ENCODE assay signal across 18 cellular contexts in the genomic region with DNA sequence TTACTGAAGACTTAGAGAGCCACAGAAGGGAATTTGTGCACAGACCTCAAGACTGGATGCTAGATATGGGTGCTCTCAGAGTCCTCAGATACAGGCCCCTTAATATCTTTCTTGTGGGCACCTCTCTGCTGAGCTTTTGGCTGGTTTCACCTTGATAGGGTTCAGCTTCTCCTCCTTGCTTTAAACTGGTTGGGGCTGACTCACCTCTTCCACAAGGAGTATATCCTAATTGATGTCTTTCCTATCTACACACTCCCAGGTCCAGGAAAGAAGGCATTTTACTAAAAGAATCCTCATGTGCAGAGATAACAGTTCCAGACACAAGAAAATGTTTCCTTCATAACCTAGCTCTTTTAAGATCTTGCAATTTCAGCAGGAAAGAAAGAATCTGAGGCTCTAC.
DNase-seq lines count a peak whose midpoint lies in the region; ATAC-seq, FAIRE-seq and TF ChIP-seq lines count a peak whose summit lies in the region.
"Had no signal": no experiment of that assay in that cellular context is flagged by ENCODE, and none has a peak within 500 bp of the region (broad histone marks: within the 10 kb centered on the region; RNA-seq: fewer than 3 reads in every experiment).

No MANE protein-coding gene starts in this region.

- ATAC-seq in PC-3: no peak
- peak; percentile 48 for ATAC-seq in omental fat pad (ENCODE audit: low FRiP score)
- ATAC-seq in HepG2: no peak
- ATAC-seq in GM21515 (IDR thresholded peaks at IDR 0.05; ENCODE audit: unreplicated experiment): no peak
- ATAC-seq: K562 had no signal

- H4K5ac ChIP-seq in mesendoderm (ENCODE audit: low read length): no peak overlapping the region

- H3K23ac ChIP-seq in mesendoderm (ENCODE audit: low read length): no peak overlapping the region

- in situ Hi-C loops in HepG2 (cut with HindIII; ENCODE audit: extremely low pct_ligation_motif_present, low pct_unique_long_range_greater_than_20kb): no loop called here

- no peak overlapping the region for H3K4ac ChIP-seq in mesendoderm (ENCODE audit: low read depth, low read length)

- H2AK5ac ChIP-seq in mesendoderm (ENCODE audit: low read length): no peak overlapping the region

- H3K4me3 ChIP-seq in PC-3 (ENCODE audit: low read length): no peak overlapping the region
- no peak overlapping the region for H3K4me3 ChIP-seq in mesendoderm (ENCODE audit: low read length)
- no peak overlapping the region for H3K4me3 ChIP-seq in HepG2 (replicated peaks in 1 of 3; ENCODE audit: insufficient read depth in 1 of 3, low read depth in 2 of 3, low read length in 3 of 3)
- H3K4me3 ChIP-seq: K562 had no signal

- TF ChIP-seq POLR2A in H54 (IDR thresholded peaks at IDR 0.05; ENCODE audit: low read depth, low read length) (no peak), HepG2 (IDR thresholded peaks at IDR 0.05; ENCODE audit: insufficient read depth in 1 of 2, low read depth in 2 of 2, low read length in 2 of 2) (no peak)

- H2AFZ ChIP-seq in PC-3 (ENCODE audit: low read length) (0 out of 2 replicates have a peak overlapping the region, but pooled peaks have one; percentile 26), HepG2 (ENCODE audit: low read length) (no peak overlapping the region)

- H3K56ac ChIP-seq in mesendoderm (ENCODE audit: low read length): no peak overlapping the region

- H3K9me3 ChIP-seq in PC-3 (ENCODE audit: low read length) (no peaks in the 10 kb centered on the region), HepG2 (ENCODE audit: low read length) (no peaks in the 10 kb centered on the region)

- no peak overlapping the region for H2BK5ac ChIP-seq in mesendoderm (ENCODE audit: low read length)

- no peak overlapping the region for H4K8ac ChIP-seq in mesendoderm (ENCODE audit: low read depth, low read length)

- H3K18ac ChIP-seq in mesendoderm (ENCODE audit: low read length): peak overlapping the region; percentile 84

- TF ChIP-seq EP300 in HepG2 (IDR thresholded peaks at IDR 0.05; ENCODE audit: low read depth in 2 of 2, low read length in 2 of 2) (no peak), HepG2 (CRISPR knock-in tag; IDR thresholded peaks at IDR 0.05; ENCODE audit: borderline replicate concordance) (no peak)

- DNase-seq in H54 (ENCODE audit: insufficient read length, low spot score) (no peak), PC-3 (no peak), mesendoderm (no peak), omental fat pad (ENCODE audit: low spot score) (no peak), HepG2 (ENCODE audit: low spot score) (no peak), C1 segment of cervical spinal cord (lab: John Stamatoyannopoulos, UW) (no peak)
- DNase-seq: ACHN; CD4-positive, alpha-beta memory T cell; DMS153; DMS79; GDM1; HCEC 1CT; IMR-90 had no signal

- no TSS peak for BruUV-seq in PC-3 (replicated peaks; lab: Mats Ljungman, UMichigan)
- BruUV-seq in HepG2 (replicated peaks; lab: Mats Ljungman, UMichigan): no TSS peak

- H4K20me1 ChIP-seq in PC-3 (ENCODE audit: low read length) (no peaks in the 10 kb centered on the region), HepG2 (ENCODE audit: insufficient read depth, low read length) (no peaks in the 10 kb centered on the region)

- no peak overlapping the region for H3K9ac ChIP-seq in PC-3 (ENCODE audit: low read length)
- no peak overlapping the region for H3K9ac ChIP-seq in mesendoderm (ENCODE audit: low read length)
- no peak overlapping the region for H3K9ac ChIP-seq in HepG2 (ENCODE audit: insufficient read depth, low read depth, low read length)

- no peaks in the 10 kb centered on the region for H3K79me1 ChIP-seq in mesendoderm (ENCODE audit: low read length)

- no peaks in the 10 kb centered on the region for H3K9me2 ChIP-seq in PC-3 (replicated peaks; ENCODE audit: low read length)

- H3K4me1 ChIP-seq in PC-3 (ENCODE audit: insufficient read depth, low read length) (peaks cover 5% of the 10 kb centered on the region), mesendoderm (ENCODE audit: control insufficient read depth, low read depth, low read length) (no peaks in the 10 kb centered on the region), HepG2 (ENCODE audit: insufficient read depth, low read length) (no peaks in the 10 kb centered on the region)

- H3K36me3 ChIP-seq in PC-3 (ENCODE audit: low read depth, low read length) (no peaks in the 10 kb centered on the region), mesendoderm (ENCODE audit: control insufficient read depth, insufficient read depth, low read length) (no peaks in the 10 kb centered on the region), HepG2 (replicated peaks in 1 of 2; ENCODE audit: control insufficient read depth in 1 of 2, insufficient read depth in 2 of 2, low read length in 2 of 2) (no peaks in the 10 kb centered on the region)

- H3K4me2 ChIP-seq in PC-3 (ENCODE audit: low read length) (no peak overlapping the region), mesendoderm (ENCODE audit: low read length) (no peak overlapping the region), HepG2 (ENCODE audit: low read depth, low read length) (no peak overlapping the region)

- H3K27me3 ChIP-seq in PC-3 (ENCODE audit: low read length) (no peaks in the 10 kb centered on the region), mesendoderm (ENCODE audit: insufficient read depth, low read length, poor library complexity) (no peaks in the 10 kb centered on the region), HepG2 (ENCODE audit: control insufficient read depth in 1 of 2, insufficient read depth in 2 of 2, low read length in 2 of 2) (no peaks in the 10 kb centered on the region)

- no peak overlapping the region for H2BK120ac ChIP-seq in mesendoderm (ENCODE audit: low read depth, low read length)

- CTCF ChIA-PET in PC-3 (lab: Charles Lee): no interaction called here
- CTCF ChIA-PET in HepG2 (lab: Yijun Ruan, JAX; ENCODE audit: low intra/inter-chr PET ratio, low total read pairs): no interaction called here

- intact Hi-C loops in PC-3 (cut with micrococcal nuclease) (no loop called here), HepG2 (cut with micrococcal nuclease; ENCODE audit: unreplicated experiment) (no loop called here)

- H2BK15ac ChIP-seq in mesendoderm (replicated peaks; ENCODE audit: low read depth): no peak overlapping the region

- POLR2A ChIA-PET in PC-3 (lab: Charles Lee; ENCODE audit: unreplicated experiment) (interaction anchor here (0.6 kb wide), 1 partner anchor 595 kb away, joined by 4 read pairs; no protein-coding TSS in a partner anchor), HepG2 (lab: Yijun Ruan, JAX) (no interaction called here)

- H3F3A ChIP-seq in PC-3 (ENCODE audit: low read length, unreplicated experiment): no peaks in the 10 kb centered on the region

- no peak for TF ChIP-seq RAD21 in HepG2 (CRISPR knock-in tag; IDR thresholded peaks at IDR 0.05)

- no peaks in the 10 kb centered on the region for H3K79me2 ChIP-seq in PC-3 (ENCODE audit: low read length)
- no peaks in the 10 kb centered on the region for H3K79me2 ChIP-seq in mesendoderm (ENCODE audit: control insufficient read depth, insufficient read depth, low read length)
- H3K79me2 ChIP-seq in HepG2 (ENCODE audit: insufficient read depth, low read length): no peaks in the 10 kb centered on the region

- H3K27ac ChIP-seq in PC-3 (ENCODE audit: low read length) (no peak overlapping the region), mesendoderm (ENCODE audit: low read depth, low read length) (no peak overlapping the region), HepG2 (ENCODE audit: extremely low read length, insufficient read depth, low read length) (no peak overlapping the region)
- H3K27ac ChIP-seq: HL-60 had no signal

- FAIRE-seq in H54 (lab: Jason Lieb, UNC): peak; percentile 6
- FAIRE-seq in HepG2 (lab: Jason Lieb, UNC): no peak
- FAIRE-seq: GM12892, GM18507, K562 had no signal

- TF ChIP-seq CTCF in PC-3 (conservative IDR thresholded peaks at IDR 0.05; ENCODE audit: low read depth, low read length) (no peak), omental fat pad (IDR thresholded peaks at IDR 0.05) (no peak), HepG2 (CRISPR knock-in tag; IDR thresholded peaks at IDR 0.05) (no peak)

TF ChIP-seq in HepG2, 621 proteins besides CTCF, POLR2A, EP300 and RAD21 (continues in another document):
- TF ChIP-seq TEAD2 (CRISPR knock-in tag; IDR thresholded peaks at IDR 0.05) (no peak), AGO2 (optimal IDR thresholded peaks at IDR 0.05; ENCODE audit: low read depth, low read length) (no peak), FOXK2 (IDR thresholded peaks at IDR 0.05) (no peak), U2AF2 (IDR thresholded peaks at IDR 0.05; ENCODE audit: low read depth, low read length) (no peak), TMF1 (CRISPR knock-in tag; IDR thresholded peaks at IDR 0.05; ENCODE audit: low read depth) (no peak), NONO (IDR thresholded peaks at IDR 0.05) (no peak), NONO (CRISPR knock-in tag; conservative IDR thresholded peaks at IDR 0.05) (no peak), CBFB (CRISPR knock-in tag; IDR thresholded peaks at IDR 0.05) (no peak)
- TF ChIP-seq, protein P1, sequence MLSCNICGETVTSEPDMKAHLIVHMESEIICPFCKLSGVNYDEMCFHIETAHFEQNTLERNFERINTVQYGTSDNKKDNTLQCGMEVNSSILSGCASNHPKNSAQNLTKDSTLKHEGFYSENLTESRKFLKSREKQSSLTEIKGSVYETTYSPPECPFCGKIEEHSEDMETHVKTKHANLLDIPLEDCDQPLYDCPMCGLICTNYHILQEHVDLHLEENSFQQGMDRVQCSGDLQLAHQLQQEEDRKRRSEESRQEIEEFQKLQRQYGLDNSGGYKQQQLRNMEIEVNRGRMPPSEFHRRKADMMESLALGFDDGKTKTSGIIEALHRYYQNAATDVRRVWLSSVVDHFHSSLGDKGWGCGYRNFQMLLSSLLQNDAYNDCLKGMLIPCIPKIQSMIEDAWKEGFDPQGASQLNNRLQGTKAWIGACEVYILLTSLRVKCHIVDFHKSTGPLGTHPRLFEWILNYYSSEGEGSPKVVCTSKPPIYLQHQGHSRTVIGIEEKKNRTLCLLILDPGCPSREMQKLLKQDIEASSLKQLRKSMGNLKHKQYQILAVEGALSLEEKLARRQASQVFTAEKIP (CRISPR knock-in tag; IDR thresholded peaks at IDR 0.05; ENCODE audit: borderline replicate concordance): no peak
- TF ChIP-seq, protein P2, sequence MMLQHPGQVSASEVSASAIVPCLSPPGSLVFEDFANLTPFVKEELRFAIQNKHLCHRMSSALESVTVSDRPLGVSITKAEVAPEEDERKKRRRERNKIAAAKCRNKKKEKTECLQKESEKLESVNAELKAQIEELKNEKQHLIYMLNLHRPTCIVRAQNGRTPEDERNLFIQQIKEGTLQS (CRISPR knock-in tag; IDR thresholded peaks at IDR 0.05): no peak
- TF ChIP-seq, protein P3, sequence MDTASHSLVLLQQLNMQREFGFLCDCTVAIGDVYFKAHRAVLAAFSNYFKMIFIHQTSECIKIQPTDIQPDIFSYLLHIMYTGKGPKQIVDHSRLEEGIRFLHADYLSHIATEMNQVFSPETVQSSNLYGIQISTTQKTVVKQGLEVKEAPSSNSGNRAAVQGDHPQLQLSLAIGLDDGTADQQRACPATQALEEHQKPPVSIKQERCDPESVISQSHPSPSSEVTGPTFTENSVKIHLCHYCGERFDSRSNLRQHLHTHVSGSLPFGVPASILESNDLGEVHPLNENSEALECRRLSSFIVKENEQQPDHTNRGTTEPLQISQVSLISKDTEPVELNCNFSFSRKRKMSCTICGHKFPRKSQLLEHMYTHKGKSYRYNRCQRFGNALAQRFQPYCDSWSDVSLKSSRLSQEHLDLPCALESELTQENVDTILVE (CRISPR knock-in tag; IDR thresholded peaks at IDR 0.05): no peak
